In the genomic region with DNA sequence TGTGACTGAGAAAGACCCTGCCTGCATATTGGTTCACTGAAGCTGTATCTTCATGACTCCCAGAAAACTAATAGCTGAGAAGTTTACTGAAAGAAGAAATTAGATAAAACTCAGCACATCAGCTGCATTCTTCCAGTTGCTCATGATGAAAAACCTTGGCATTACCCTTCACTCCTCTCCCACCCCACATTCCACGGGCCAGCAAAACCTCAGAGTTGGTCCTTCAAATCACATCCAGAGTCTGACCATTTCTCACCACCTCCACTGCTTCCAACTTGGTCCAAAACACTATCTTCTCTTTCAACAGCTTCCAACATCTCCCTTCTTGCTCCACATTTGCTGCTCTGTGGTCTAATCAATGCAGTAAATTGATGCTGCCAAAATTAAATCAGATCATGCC, we compare ENCODE assay signal across 15 cellular contexts.
A peak's percentile ranks its signal among the peaks of the same experiment; 100 is the strongest.
DNase-seq lines count a peak whose midpoint lies in the region; ATAC-seq and TF ChIP-seq lines count a peak whose summit lies in the region.
"Had no signal": no experiment of that assay in that cellular context is flagged by ENCODE, and none has a peak within 500 bp of the region (broad histone marks: within the 10 kb centered on the region; RNA-seq: fewer than 3 reads in every experiment).

No MANE protein-coding gene starts in this region.

- ATAC-seq in GM21576 (IDR thresholded peaks at IDR 0.05; ENCODE audit: unreplicated experiment) (no peak), WTC11 (no peak)

- peaks cover 62% of the 10 kb centered on the region for H3K4me1 Mint-ChIP-seq in dendritic cell treated with granulocyte-macrophage colony-stimulating factor and Interleukin-4, amounts not matched to agents 40 ng/mL and 50 ng/mL, for 4 days (ENCODE audit: low read depth)
- H3K4me1 Mint-ChIP-seq in mesothelial cell of epicardium: peaks cover 70% of the 10 kb centered on the region
- peaks cover 14% of the 10 kb centered on the region for H3K4me1 Mint-ChIP-seq in WTC11

- H3K27ac Mint-ChIP-seq in dendritic cell treated with granulocyte-macrophage colony-stimulating factor and Interleukin-4, amounts not matched to agents 40 ng/mL and 50 ng/mL, for 4 days: peak overlapping the region; percentile 78
- H3K27ac Mint-ChIP-seq in mesothelial cell of epicardium (peak overlapping the region; percentile 64), WTC11 (no peak overlapping the region)
- H3K27ac Mint-ChIP-seq: B cell had no signal

- H3K36me3 Mint-ChIP-seq in dendritic cell treated with granulocyte-macrophage colony-stimulating factor and Interleukin-4, amounts not matched to agents 40 ng/mL and 50 ng/mL, for 4 days (ENCODE audit: low read depth): no peaks in the 10 kb centered on the region
- H3K36me3 Mint-ChIP-seq in mesothelial cell of epicardium (no peaks in the 10 kb centered on the region), WTC11 (no peaks in the 10 kb centered on the region)

- POLR2A ChIA-PET in WTC11 (lab: Charles Lee): no interaction called here

- intact Hi-C loops in dendritic cell treated with granulocyte-macrophage colony-stimulating factor and Interleukin-4, amounts not matched to agents 40 ng/mL and 50 ng/mL, for 4 days (cut with micrococcal nuclease): no loop called here

- H3K9me3 Mint-ChIP-seq in dendritic cell treated with granulocyte-macrophage colony-stimulating factor and Interleukin-4, amounts not matched to agents 40 ng/mL and 50 ng/mL, for 4 days: no peaks in the 10 kb centered on the region
- H3K9me3 Mint-ChIP-seq in mesothelial cell of epicardium: no peaks in the 10 kb centered on the region
- no peaks in the 10 kb centered on the region for H3K9me3 Mint-ChIP-seq in WTC11

- TF ChIP-seq CTCF in mesothelial cell of epicardium (IDR thresholded peaks at IDR 0.05; ENCODE audit: unreplicated experiment) (no peak), WTC11 (IDR thresholded peaks at IDR 0.05) (no peak)

- H3K27me3 Mint-ChIP-seq in dendritic cell treated with granulocyte-macrophage colony-stimulating factor and Interleukin-4, amounts not matched to agents 40 ng/mL and 50 ng/mL, for 4 days: no peaks in the 10 kb centered on the region
- H3K27me3 Mint-ChIP-seq in mesothelial cell of epicardium (ENCODE audit: low read depth) (no peaks in the 10 kb centered on the region), WTC11 (ENCODE audit: low read depth) (no peaks in the 10 kb centered on the region)

- CTCF ChIA-PET in WTC11 (lab: Charles Lee): no interaction called here

- DNase-seq in AG20443 (ENCODE audit: low spot score): peak; percentile 78
- peak; percentile 83 for DNase-seq in NCI-H226
- DNase-seq in mesothelial cell of epicardium (ENCODE audit: low spot score in 2 of 2, unreplicated experiment in 2 of 2): no peak
- DNase-seq in dermis blood vessel endothelial cell: no peak
- DNase-seq in NCI-H524 treated with DMSO at 0.1 percent for 48 hours (lab: John Stamatoyannopoulos, UW): no peak
- DNase-seq in WTC11 (ENCODE audit: low spot score): no peak
- DNase-seq: activated naive CD4-positive, alpha-beta T cell treated with anti-CD3 and anti-CD28 coated beads, Interleukin-2, amount 50 U/mL, for 16 hours; DMS79; midbrain; NCI-H2081 treated with DMSO at 0.1 percent for 48 hours; stimulated activated CD4-positive, alpha-beta T cell treated with anti-CD3 and anti-CD28 coated beads, Interleukin-2, amount 100 ng/mL, for 48 hours; testis had no signal

- no peak overlapping the region for H3K4me3 Mint-ChIP-seq in dendritic cell treated with granulocyte-macrophage colony-stimulating factor and Interleukin-4, amounts not matched to agents 40 ng/mL and 50 ng/mL, for 4 days
- H3K4me3 Mint-ChIP-seq in mesothelial cell of epicardium (no peak overlapping the region), WTC11 (no peak overlapping the region)
- H3K4me3 Mint-ChIP-seq: B cell had no signal

TF ChIP-seq in WTC11, 78 proteins besides CTCF, POLR2A, EP300 and RAD21:
- no peak for TF ChIP-seq OVOL2 (CRISPR knock-in tag; IDR thresholded peaks at IDR 0.05; ENCODE audit: borderline replicate concordance)
- no peak for TF ChIP-seq JUN (CRISPR knock-in tag; IDR thresholded peaks at IDR 0.05)
- no peak for TF ChIP-seq MXD4 (CRISPR knock-in tag; IDR thresholded peaks at IDR 0.05; ENCODE audit: borderline replicate concordance)
- TF ChIP-seq RORB (CRISPR knock-in tag; IDR thresholded peaks at IDR 0.05): no peak
- TF ChIP-seq ZNF263 (CRISPR knock-in tag; IDR thresholded peaks at IDR 0.05; ENCODE audit: low read depth): no peak
- no peak for TF ChIP-seq MYBL2 (CRISPR knock-in tag; IDR thresholded peaks at IDR 0.05)
- no peak for TF ChIP-seq HMGA2 (CRISPR knock-in tag; IDR thresholded peaks at IDR 0.05)
- TF ChIP-seq GTF2I (CRISPR knock-in tag; conservative IDR thresholded peaks at IDR 0.05): no peak
- TF ChIP-seq CREM (CRISPR knock-in tag; IDR thresholded peaks at IDR 0.05): no peak
- no peak for TF ChIP-seq CBFB (CRISPR knock-in tag; IDR thresholded peaks at IDR 0.05; ENCODE audit: low read depth)
- TF ChIP-seq ZNF425 (CRISPR knock-in tag; conservative IDR thresholded peaks at IDR 0.05): no peak
- no peak for TF ChIP-seq ARID4B (CRISPR knock-in tag; IDR thresholded peaks at IDR 0.05; ENCODE audit: borderline replicate concordance)
- TF ChIP-seq ZNF121 (CRISPR knock-in tag; IDR thresholded peaks at IDR 0.05): no peak
- TF ChIP-seq ATF1 (CRISPR knock-in tag; IDR thresholded peaks at IDR 0.05): no peak

Comparison
In these comparisons a context has a peak if more than half of its experiments do, and no peak if none do; other contexts are left out.
1. DNase-seq: peak in AG20443 (single experiment) and NCI-H226 (single experiment); none in mesothelial cell of epicardium (0 of 2), dermis blood vessel endothelial cell (single experiment), NCI-H524 treated with DMSO at 0.1 percent for 48 hours (single experiment) and WTC11 (single experiment).